ENCODE assay signal across 8 cellular contexts in genomic region chr16:28403220-28404072, GRCh38. TPM values are rescaled to one million over a fixed set of nuclear protein-coding genes. Genes with fewer than 3 reads are reported as not detected.
DNase-seq lines count a peak whose midpoint lies in the region; ATAC-seq and TF ChIP-seq lines count a peak whose summit lies in the region.
"Not testable (repeated sequence)": the region's sequence is repeated elsewhere in the genome, so short reads cannot be mapped to it uniquely, and the experiment has no call there.

Gene EIF3CL (minus strand): TSS chr16:28403841. CDS start chr16:28403618, 223 bp downstream.

- H3K36me3 ChIP-seq in OCI-LY1 (ENCODE audit: insufficient read depth, low read length): not testable (repeated sequence)

- peak within 1 kb of the TSS; percentile 87 for H3K4me3 Mint-ChIP-seq in activated naive CD8-positive, alpha-beta T cell
- peak within 1 kb of the TSS; percentile 44 to 76 for H3K4me3 Mint-ChIP-seq in stimulated activated naive CD8-positive, alpha-beta T cell treated with anti-CD3 and anti-CD28 coated beads, Interleukin-15, amount 100 ng/mL, for 72 hours

- H3K4me3 ChIP-seq in OCI-LY1 (ENCODE audit: low read depth, low read length, poor library complexity, severe bottlenecking) (peak within 1 kb of the TSS; percentile 50), fibroblast of mammary gland (ENCODE audit: control insufficient read depth, low read depth, low read length) (peak within 1 kb of the TSS; percentile 33)
- H3K4me3 ChIP-seq in mononuclear cell (ENCODE audit: low read length): not testable (repeated sequence)

- H3K27me3 Mint-ChIP-seq in activated naive CD8-positive, alpha-beta T cell; stimulated activated naive CD8-positive, alpha-beta T cell treated with anti-CD3 and anti-CD28 coated beads, Interleukin-15, amount 100 ng/mL, for 72 hours: not testable (repeated sequence)

- H3K27me3 ChIP-seq in OCI-LY1 (ENCODE audit: insufficient read depth, low read length); mononuclear cell (ENCODE audit: insufficient read depth, low read length): not testable (repeated sequence)

- not testable (repeated sequence) for H3F3A ChIP-seq in OCI-LY1 (ENCODE audit: insufficient read depth, low read length)

- peak; percentile 94 for ATAC-seq in GM21367 (IDR thresholded peaks at IDR 0.05; ENCODE audit: unreplicated experiment)
- ATAC-seq in HG03060 (IDR thresholded peaks at IDR 0.05; ENCODE audit: low read depth, unreplicated experiment): peak; percentile 68
- ATAC-seq in stimulated activated naive CD8-positive, alpha-beta T cell treated with anti-CD3 and anti-CD28 coated beads, Interleukin-15, amount 100 ng/mL, for 72 hours: peak; percentile 100

- H3K79me2 ChIP-seq in OCI-LY1 (ENCODE audit: insufficient read depth, low read length): not testable (repeated sequence)

- not testable (repeated sequence) for H3K9me3 ChIP-seq in OCI-LY1 (ENCODE audit: low read length); mononuclear cell (ENCODE audit: low read depth, low read length)

- not testable (repeated sequence) for H3K4me1 Mint-ChIP-seq in activated naive CD8-positive, alpha-beta T cell (ENCODE audit: low read depth); stimulated activated naive CD8-positive, alpha-beta T cell treated with anti-CD3 and anti-CD28 coated beads, Interleukin-15, amount 100 ng/mL, for 72 hours

- H3K27ac ChIP-seq in OCI-LY1 (ENCODE audit: low read depth, low read length, poor library complexity, severe bottlenecking): not testable (repeated sequence)

- TF ChIP-seq CTCF in OCI-LY1 (IDR thresholded peaks at IDR 0.05; ENCODE audit: low read length); fibroblast of mammary gland (conservative IDR thresholded peaks at IDR 0.05; ENCODE audit: control insufficient read depth, insufficient read depth, low read depth, low read length): not testable (repeated sequence)

- H3K36me3 Mint-ChIP-seq in activated naive CD8-positive, alpha-beta T cell: not testable (repeated sequence)

- H3K4me1 ChIP-seq in OCI-LY1 (ENCODE audit: insufficient read depth, low read length, severe bottlenecking); mononuclear cell (ENCODE audit: insufficient read depth, low read length): not testable (repeated sequence)

- DNase-seq in Daoy (ENCODE audit: low read depth); fibroblast of mammary gland (ENCODE audit: low read depth); stimulated activated naive CD8-positive, alpha-beta T cell treated with anti-CD3 and anti-CD28 coated beads, Interleukin-15, amount 100 ng/mL, for 72 hours: not testable (repeated sequence)

- not testable (repeated sequence) for H2AFZ ChIP-seq in OCI-LY1 (ENCODE audit: low read length)

- H3K9me3 Mint-ChIP-seq in activated naive CD8-positive, alpha-beta T cell (ENCODE audit: low read depth); stimulated activated naive CD8-positive, alpha-beta T cell treated with anti-CD3 and anti-CD28 coated beads, Interleukin-15, amount 100 ng/mL, for 72 hours: not testable (repeated sequence)

- H4K20me1 ChIP-seq in OCI-LY1 (ENCODE audit: insufficient read depth, low read length): not testable (repeated sequence)

- not testable (repeated sequence) for H3K9ac ChIP-seq in OCI-LY1 (ENCODE audit: low read length)

- not testable (repeated sequence) for H3K27ac Mint-ChIP-seq in activated naive CD8-positive, alpha-beta T cell
- H3K27ac Mint-ChIP-seq in stimulated activated naive CD8-positive, alpha-beta T cell treated with anti-CD3 and anti-CD28 coated beads, Interleukin-15, amount 100 ng/mL, for 72 hours: peak within 1 kb of the TSS in 1 of 2 donors; percentile 80

- peak within 1 kb of the TSS; percentile 42; the same call in 1 of the 2 replicates for H3K4me2 ChIP-seq in OCI-LY1 (ENCODE audit: low read length)

- not testable (repeated sequence) for H3K9me2 ChIP-seq in OCI-LY1 (ENCODE audit: low read depth, low read length)

RNA-seq across cellular contexts. Expression of gene EIF3CL, which starts in this region (rescaled TPM):
- 87.0 and 95.5 TPM in 2 replicates for total RNA-seq in Daoy (2014; rRNA removed; shearing (Covaris generic))
- 57.1 TPM for total RNA-seq in mononuclear cell
